ENCODE assay signal across 11 cellular contexts in the genomic region with DNA sequence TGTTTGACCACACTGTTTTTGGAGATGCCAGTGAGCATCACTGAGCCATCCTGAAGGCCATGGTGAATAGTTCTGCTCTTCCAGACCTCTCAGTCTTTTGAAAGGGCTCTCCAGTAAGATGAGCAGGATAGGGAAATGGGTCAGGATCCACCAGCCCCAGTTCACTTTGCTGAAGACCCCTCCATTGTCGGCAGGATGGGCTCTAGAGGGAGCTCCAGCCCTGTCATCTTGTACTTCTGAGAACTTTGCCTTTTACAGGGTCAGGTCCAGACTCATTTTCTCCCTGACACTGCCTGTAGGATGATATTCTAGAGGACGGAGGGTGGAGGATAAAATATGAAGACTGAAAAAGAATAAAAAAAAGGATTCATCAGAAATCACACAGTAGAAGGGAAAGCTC. TPM values are rescaled to one million over a fixed set of nuclear protein-coding genes. Genes with fewer than 3 reads are reported as not detected.
DNase-seq lines count a peak whose midpoint lies in the region; ATAC-seq, FAIRE-seq and TF ChIP-seq lines count a peak whose summit lies in the region.
"Had no signal": no experiment of that assay in that cellular context is flagged by ENCODE, and none has a peak within 500 bp of the region (broad histone marks: within the 10 kb centered on the region; RNA-seq: fewer than 3 reads in every experiment).

No MANE protein-coding gene starts in this region.

- TF ChIP-seq CTCF in GM12878 (IDR thresholded peaks at IDR 0.05 in 2 of 3, conservative IDR thresholded peaks at IDR 0.05 in 1 of 3; ENCODE audit: control insufficient read depth in 2 of 3, extremely low read depth in 1 of 3, insufficient read depth in 1 of 3, low read depth in 3 of 3, low read length in 3 of 3) = peak; percentile 23 to 30 (median 29); a peak in 4 of 6 replicates
- peak; percentile 55 for TF ChIP-seq CTCF in retinal pigment epithelial cell (conservative IDR thresholded peaks at IDR 0.05; ENCODE audit: low read depth, low read length)

- POLR2A ChIA-PET in GM12878 (lab: Charles Lee) = no interaction called here

- ATAC-seq in GM12878 = peak; percentile 48

- no TSS peak for BruUV-seq in GM12878 (replicated peaks; lab: Mats Ljungman, UMichigan)

- 0% methylated on average over 2 of the region's 2 CpGs for WGBS in GM12878 (ENCODE audit: insufficient coverage, insufficient replicate concordance, low lambda C conversion rate, missing lambda C conversion rate)

- DNase-seq in NCI-H510A treated with DMSO at 0.1 percent for 48 hours (lab: John Stamatoyannopoulos, UW) (peak; percentile 5), NCI-H510A (lab: John Stamatoyannopoulos, UW) (no peak), NCI-H2171 (lab: John Stamatoyannopoulos, UW) (peak; percentile 17), GM12878 (ENCODE audit: low read depth, low spot score) (no peak), retinal pigment epithelial cell (ENCODE audit: low read depth) (no peak), RCC 7860 (ENCODE audit: low spot score) (no peak), CD1c-positive myeloid dendritic cell (ENCODE audit: extremely low spot score) (no peak)
- DNase-seq in activated effector memory CD4-positive, alpha-beta T cell treated with Interleukin-2 at 50 U/mL for 16 hours = no peak
- DNase-seq: activated gamma-delta T cell, left ventricle myocardium inferior, T1000 had no signal

- H3K4me2 ChIP-seq in GM12878 (ENCODE audit: control insufficient read depth, insufficient read depth) = no peak overlapping the region

- intact Hi-C loops in GM12878 (cut with micrococcal nuclease; ENCODE audit: unreplicated experiment) = loop anchor here (5.0 kb wide), 1 partner anchor 576 kb away; no protein-coding TSS in a partner anchor

- in situ Hi-C loops in GM12878 (cut with MboI) = loop anchor here (10.0 kb wide), 1 partner anchor 573 kb away; no protein-coding TSS in a partner anchor

- FAIRE-seq in GM12878 (lab: Jason Lieb, UNC) (no peak), RCC 7860 (lab: Jason Lieb, UNC) (no peak)

- CTCF ChIA-PET in GM12878 (lab: Yijun Ruan, JAX) = interaction anchor here (0.6 to 1.9 kb wide), 4 partner anchors 177 to 577 kb away, joined by 3 to 8 read pairs (median 4); no protein-coding TSS in a partner anchor

- no peak overlapping the region for H2AFZ ChIP-seq in GM12878 (ENCODE audit: control insufficient read depth, low read depth, low read length)

- no peak overlapping the region for H3K9ac ChIP-seq in GM12878 (ENCODE audit: control insufficient read depth, insufficient read depth, low read length)

- peak; percentile 42 for TF ChIP-seq RAD21 in GM12878 (IDR thresholded peaks at IDR 0.05; ENCODE audit: insufficient read depth, low read depth, low read length)

- no peak overlapping the region for H3K4me3 ChIP-seq in GM12878
- H3K4me3 ChIP-seq in retinal pigment epithelial cell (ENCODE audit: low read length) = no peak overlapping the region
- H3K4me3 ChIP-seq: left ventricle myocardium inferior had no signal

- no peaks in the 10 kb centered on the region for H3K27me3 ChIP-seq in GM12878 (replicated peaks in 1 of 2; ENCODE audit: control insufficient read depth in 2 of 2, insufficient read depth in 2 of 2, low read length in 1 of 2)

- no peak overlapping the region for H3K27ac ChIP-seq in GM12878 (ENCODE audit: control insufficient read depth, insufficient read depth)
- H3K27ac ChIP-seq: left ventricle myocardium inferior had no signal

- H3K79me2 ChIP-seq in GM12878 (ENCODE audit: control insufficient read depth, insufficient read depth, low read length) = no peaks in the 10 kb centered on the region

- H3K4me1 ChIP-seq in GM12878 (ENCODE audit: control insufficient read depth, insufficient read depth, low read length) = no peaks in the 10 kb centered on the region
- H3K4me1 ChIP-seq: left ventricle myocardium inferior had no signal

- SMC1A ChIA-PET in GM12878 (lab: Charles Lee; ENCODE audit: uncharacterized antibody, unreplicated experiment) = interaction anchor here (1.4 kb wide), 1 partner anchor 577 kb away, joined by 3 read pairs; no protein-coding TSS in a partner anchor

- no peaks in the 10 kb centered on the region for H4K20me1 ChIP-seq in GM12878 (ENCODE audit: control insufficient read depth, insufficient read depth)

- H3K9me3 ChIP-seq in GM12878 (replicated peaks; ENCODE audit: control insufficient read depth, insufficient read depth, low read length) = no peaks in the 10 kb centered on the region
- H3K9me3 ChIP-seq: left ventricle myocardium inferior had no signal

- no peak for TF ChIP-seq EP300 in GM12878 (IDR thresholded peaks at IDR 0.05; ENCODE audit: borderline replicate concordance in 1 of 2, control insufficient read depth in 1 of 2, low read depth in 2 of 2, low read length in 2 of 2)

- RAD21 ChIA-PET in GM12878 (lab: Charles Lee; ENCODE audit: unreplicated experiment) = interaction anchor here (1.0 kb wide), 1 partner anchor 577 kb away, joined by 6 read pairs; no protein-coding TSS in a partner anchor

- H3K36me3 ChIP-seq in GM12878 (ENCODE audit: control insufficient read depth in 2 of 2, insufficient read depth in 2 of 2, low read length in 1 of 2) = no peaks in the 10 kb centered on the region
- H3K36me3 ChIP-seq: left ventricle myocardium inferior had no signal

- no peak for TF ChIP-seq POLR2A in GM12878 (IDR thresholded peaks at IDR 0.05; ENCODE audit: low read depth, low read length)

TF ChIP-seq in GM12878, 131 proteins besides CTCF, POLR2A, EP300 and RAD21:
- TF ChIP-seq SMAD5 (IDR thresholded peaks at IDR 0.05; ENCODE audit: low read depth) (no peak), SMC3 (IDR thresholded peaks at IDR 0.05; ENCODE audit: borderline replicate concordance, low read length) (peak; percentile 35; the same call in 1 of the 2 replicates)

RNA-seq across cellular contexts. Expression of a gene that starts 13.1 kb away (rescaled TPM):
- not detected in 2 replicates for total RNA-seq in GM12878 (2013; cell fraction: nucleolus; rRNA removed)
- not detected in 2 replicates for total RNA-seq in GM12878 (2014; rRNA removed)
- not detected in 2 replicates for total RNA-seq in GM12878 (2014; rRNA removed; fragmentation: Illumina TruSeq; extraction: Trizol)
- total RNA-seq in GM12878 (2021) = not detected in 2 replicates
- not detected for polyA plus RNA-seq in GM12878 (2011; ENCODE audit: low read depth)
- not detected in 2 replicates for polyA plus RNA-seq in GM12878 (2011; rRNA removed)
- not detected in 2 replicates for polyA plus RNA-seq in GM12878 (2011; cell fraction: cytosol; rRNA removed)
- polyA plus RNA-seq in GM12878 (2011; cell fraction: nucleus; rRNA removed) = not detected in 2 replicates
- not detected in 2 replicates for polyA plus RNA-seq in GM12878 (2012)
- polyA plus RNA-seq in GM12878 (2014; fragmentation: Illumina TruSeq; extraction: Trizol) = not detected in 2 replicates
- not detected for polyA plus RNA-seq in GM12878 (2014; fragmentation: Nextera tagmentation; extraction: Ambion mirVana)
- not detected in 2 replicates for polyA plus RNA-seq in GM12878 (2014; rRNA removed)
- polyA plus RNA-seq in GM12878 (2016; fragmentation: Nextera tagmentation; extraction: Ambion mirVana) = under 1 TPM in 1 of 2 experiments, not detected in 1; 0.09 TPM
- not detected in 2 replicates for polyA minus RNA-seq in GM12878 (2011; rRNA and poly(A)+ RNA removed)
- not detected in 2 replicates for polyA minus RNA-seq in GM12878 (2011; cell fraction: cytosol; rRNA and poly(A)+ RNA removed)
- not detected in 2 replicates for polyA minus RNA-seq in GM12878 (2011; cell fraction: nucleus; rRNA and poly(A)+ RNA removed)
- total RNA-seq: left ventricle myocardium inferior had no signal

Comparison
In these comparisons a context has a peak if more than half of its experiments do, and no peak if none do; other contexts are left out.
1. DNase-seq: peak in NCI-H510A treated with DMSO at 0.1 percent for 48 hours (single experiment) and NCI-H2171 (single experiment); none in NCI-H510A (single experiment), GM12878 (single experiment), retinal pigment epithelial cell (single experiment), RCC 7860 (single experiment), activated effector memory CD4-positive, alpha-beta T cell treated with Interleukin-2 at 50 U/mL for 16 hours (single experiment) and CD1c-positive myeloid dendritic cell (single experiment).